In genomic region chr1:117372863-117373412, GRCh38 we compare ENCODE assay signal across 26 cellular contexts. TPM values are rescaled to one million over a fixed set of nuclear protein-coding genes. Genes with fewer than 3 reads are reported as not detected.
A peak's percentile ranks its signal among the peaks of the same experiment; 100 is the strongest.
DNase-seq lines count a peak whose midpoint lies in the region; ATAC-seq, FAIRE-seq and TF ChIP-seq lines count a peak whose summit lies in the region.
"Had no signal": no experiment of that assay in that cellular context is flagged by ENCODE, and none has a peak within 500 bp of the region (broad histone marks: within the 10 kb centered on the region; RNA-seq: fewer than 3 reads in every experiment).

No MANE protein-coding gene starts in this region.

- RAD21 ChIA-PET in GM12878 (lab: Charles Lee; ENCODE audit: unreplicated experiment) = interaction anchor here (1.2 kb wide), 2 partner anchors 10 to 33 kb away, joined by 3 read pairs; no protein-coding TSS in a partner anchor

- H3K18ac ChIP-seq in IMR-90 (ENCODE audit: low read depth, low read length) = no peak overlapping the region

- no peaks in the 10 kb centered on the region for H3K36me3 ChIP-seq in IMR-90 (ENCODE audit: control insufficient read depth, insufficient read depth, low read length)
- no peaks in the 10 kb centered on the region for H3K36me3 ChIP-seq in GM12878 (ENCODE audit: control insufficient read depth in 2 of 2, insufficient read depth in 2 of 2, low read length in 1 of 2)
- H3K36me3 ChIP-seq: brain microvascular endothelial cell, neutrophil, prostate gland, sigmoid colon, tibial artery had no signal

- no peak overlapping the region for H2BK15ac ChIP-seq in IMR-90 (ENCODE audit: low read depth, low read length)

- H3K4me1 Mint-ChIP-seq in neural crest cell = peaks cover 45% of the 10 kb centered on the region
- peaks cover 60% of the 10 kb centered on the region for H3K4me1 Mint-ChIP-seq in activated T-helper 1 cell treated with anti-CD3 and anti-CD28 coated beads, Interleukin-12 subunit alpha, Interleukin-12 subunit beta, Interleukin-2, Interleukin-4 antibody, amounts not matched to agents 30 ng/mL and 10 ng/mL and 1 ng/mL, durations not matched to agents 14 hours and 24 hours and 36 hours (ENCODE audit: low read depth)

- no peak overlapping the region for H4K91ac ChIP-seq in IMR-90 (ENCODE audit: insufficient read depth, low read depth, low read length)

- H3K4me1 ChIP-seq in IMR-90 (ENCODE audit: control insufficient read depth, insufficient read depth, low read length) (peaks cover 2% of the 10 kb centered on the region; the same call in 1 of the 2 replicates), GM12878 (ENCODE audit: control insufficient read depth, insufficient read depth, low read length) (no peaks in the 10 kb centered on the region)
- H3K4me1 ChIP-seq: prostate gland had no signal

- ATAC-seq in IMR-90 (ENCODE audit: low read depth) (no peak), GM12878 (peak; percentile 12; the same call in 2 of the 3 replicates)
- ATAC-seq: activated naive CD8-positive, alpha-beta T cell treated with anti-CD3 and anti-CD28 coated beads, Interleukin-2, amount 50 U/mL, for 24 hours; HCT116; stimulated activated naive CD8-positive, alpha-beta T cell treated with anti-CD3 and anti-CD28 coated beads, Interleukin-15, amount 100 ng/mL, for 72 hours had no signal

- no peaks in the 10 kb centered on the region for H3K27me3 Mint-ChIP-seq in neural crest cell (ENCODE audit: low read depth)
- H3K27me3 Mint-ChIP-seq in activated T-helper 1 cell treated with anti-CD3 and anti-CD28 coated beads, Interleukin-12 subunit alpha, Interleukin-12 subunit beta, Interleukin-2, Interleukin-4 antibody, amounts not matched to agents 30 ng/mL and 10 ng/mL and 1 ng/mL, durations not matched to agents 14 hours and 24 hours and 36 hours (ENCODE audit: insufficient read depth) = no peaks in the 10 kb centered on the region
- H3K27me3 Mint-ChIP-seq: activated naive CD8-positive, alpha-beta T cell treated with anti-CD3 and anti-CD28 coated beads, Interleukin-2, amount 50 U/mL, for 24 hours; stimulated activated naive CD8-positive, alpha-beta T cell treated with anti-CD3 and anti-CD28 coated beads, Interleukin-15, amount 100 ng/mL, for 72 hours had no signal

- no peak overlapping the region for H3K14ac ChIP-seq in IMR-90 (replicated peaks; ENCODE audit: low read depth, low read length)

- TF ChIP-seq RAD21 in IMR-90 (IDR thresholded peaks at IDR 0.05; ENCODE audit: low read length) (no peak), GM12878 (IDR thresholded peaks at IDR 0.05; ENCODE audit: insufficient read depth, low read depth, low read length) (no peak)

- H3K36me3 Mint-ChIP-seq in neural crest cell (ENCODE audit: low read depth) = peaks cover 3% of the 10 kb centered on the region
- peaks cover 3% of the 10 kb centered on the region for H3K36me3 Mint-ChIP-seq in activated T-helper 1 cell treated with anti-CD3 and anti-CD28 coated beads, Interleukin-12 subunit alpha, Interleukin-12 subunit beta, Interleukin-2, Interleukin-4 antibody, amounts not matched to agents 30 ng/mL and 10 ng/mL and 1 ng/mL, durations not matched to agents 14 hours and 24 hours and 36 hours (ENCODE audit: low read depth)

- POLR2A ChIA-PET in IMR-90 (lab: Charles Lee; ENCODE audit: unreplicated experiment) (no interaction called here), GM12878 (lab: Charles Lee) (no interaction called here)

- in situ Hi-C loops in IMR-90 (cut with MboI; ENCODE audit: low sequenced_read_pairs) (loop anchor here (25.0 kb wide), 1 partner anchor 389 kb away; no protein-coding TSS in a partner anchor), GM12878 (cut with MboI) (no loop called here)

- H3K79me2 ChIP-seq in GM12878 (ENCODE audit: control insufficient read depth, insufficient read depth, low read length) = peaks cover 84% of the 10 kb centered on the region

- CTCF ChIA-PET in IMR-90 (lab: Yijun Ruan, JAX) = interaction anchor here (0.7 kb wide), 1 partner anchor 61 kb away, joined by 4 read pairs; no protein-coding TSS in a partner anchor
- CTCF ChIA-PET in GM12878 (lab: Yijun Ruan, JAX) = interaction anchor here (1.8 kb wide), 1 partner anchor 14 kb away, joined by 8 read pairs; no protein-coding TSS in a partner anchor

- H3K56ac ChIP-seq in IMR-90 (ENCODE audit: extremely low read depth, insufficient read depth, low read length) = no peak overlapping the region

- H4K8ac ChIP-seq in IMR-90 (ENCODE audit: low read depth in 2 of 2, low read length in 2 of 2) = no peak overlapping the region

- H2AFZ ChIP-seq in IMR-90 (replicated peaks; ENCODE audit: low read length, poor library complexity) (no peak overlapping the region), GM12878 (ENCODE audit: control insufficient read depth, low read depth, low read length) (no peak overlapping the region)

- no peak overlapping the region for H2BK20ac ChIP-seq in IMR-90 (ENCODE audit: low read depth, low read length)

- TF ChIP-seq EP300 in GM12878 (IDR thresholded peaks at IDR 0.05; ENCODE audit: borderline replicate concordance in 1 of 2, control insufficient read depth in 1 of 2, low read depth in 2 of 2, low read length in 2 of 2) = no peak

- no peaks in the 10 kb centered on the region for H3K9me3 Mint-ChIP-seq in neural crest cell
- H3K9me3 Mint-ChIP-seq in activated T-helper 1 cell treated with anti-CD3 and anti-CD28 coated beads, Interleukin-12 subunit alpha, Interleukin-12 subunit beta, Interleukin-2, Interleukin-4 antibody, amounts not matched to agents 30 ng/mL and 10 ng/mL and 1 ng/mL, durations not matched to agents 14 hours and 24 hours and 36 hours = no peaks in the 10 kb centered on the region
- H3K9me3 Mint-ChIP-seq: activated naive CD8-positive, alpha-beta T cell treated with anti-CD3 and anti-CD28 coated beads, Interleukin-2, amount 50 U/mL, for 24 hours; endodermal cell; stimulated activated naive CD8-positive, alpha-beta T cell treated with anti-CD3 and anti-CD28 coated beads, Interleukin-15, amount 100 ng/mL, for 72 hours had no signal

- H3K4me3 ChIP-seq in IMR-90 (ENCODE audit: insufficient read depth, low read depth, low read length) = no peak overlapping the region
- 0 out of 2 replicates have a peak overlapping the region, but pooled peaks have one; percentile 3 for H3K4me3 ChIP-seq in GM12878
- H3K4me3 ChIP-seq: coronary artery, prostate gland, sigmoid colon, tibial artery had no signal

- WGBS in IMR-90 (ENCODE audit: extremely low coverage in 2 of 2, insufficient read length in 1 of 2), 2 experiments = no CpG with 5 or more reads among the region's 5 CpGs
- WGBS in GM12878 (ENCODE audit: insufficient coverage, insufficient replicate concordance, low lambda C conversion rate, missing lambda C conversion rate) = 98% methylated on average over 5 of the region's 5 CpGs

- H3K9me3 ChIP-seq in IMR-90 (ENCODE audit: control insufficient read depth, insufficient read depth, low read length) (no peaks in the 10 kb centered on the region), GM12878 (replicated peaks; ENCODE audit: control insufficient read depth, insufficient read depth, low read length) (peaks cover 5% of the 10 kb centered on the region; the same call in 2 of the 3 replicates)
- H3K9me3 ChIP-seq: neutrophil, prostate gland, sigmoid colon, tibial artery had no signal

- H2AK9ac ChIP-seq in IMR-90 (replicated peaks; ENCODE audit: low read depth, low read length, poor library complexity) = no peak overlapping the region

- H3K27ac Mint-ChIP-seq in neural crest cell (ENCODE audit: unreplicated experiment) = no peak overlapping the region
- H3K27ac Mint-ChIP-seq in activated T-helper 1 cell treated with anti-CD3 and anti-CD28 coated beads, Interleukin-12 subunit alpha, Interleukin-12 subunit beta, Interleukin-2, Interleukin-4 antibody, amounts not matched to agents 30 ng/mL and 10 ng/mL and 1 ng/mL, durations not matched to agents 14 hours and 24 hours and 36 hours = no peak overlapping the region
- H3K27ac Mint-ChIP-seq: activated naive CD8-positive, alpha-beta T cell treated with anti-CD3 and anti-CD28 coated beads, Interleukin-2, amount 50 U/mL, for 24 hours; stimulated activated naive CD8-positive, alpha-beta T cell treated with anti-CD3 and anti-CD28 coated beads, Interleukin-15, amount 100 ng/mL, for 72 hours had no signal

- no peak overlapping the region for H3K9ac ChIP-seq in IMR-90 (ENCODE audit: low read depth, low read length)
- no peak overlapping the region for H3K9ac ChIP-seq in GM12878 (ENCODE audit: control insufficient read depth, insufficient read depth, low read length)

- FAIRE-seq in GM12878 (lab: Jason Lieb, UNC) = no peak

- peak overlapping the region; percentile 21 for H3K4me3 Mint-ChIP-seq in neural crest cell
- no peak overlapping the region for H3K4me3 Mint-ChIP-seq in activated T-helper 1 cell treated with anti-CD3 and anti-CD28 coated beads, Interleukin-12 subunit alpha, Interleukin-12 subunit beta, Interleukin-2, Interleukin-4 antibody, amounts not matched to agents 30 ng/mL and 10 ng/mL and 1 ng/mL, durations not matched to agents 14 hours and 24 hours and 36 hours
- H3K4me3 Mint-ChIP-seq: activated naive CD8-positive, alpha-beta T cell treated with anti-CD3 and anti-CD28 coated beads, Interleukin-2, amount 50 U/mL, for 24 hours; endodermal cell; stimulated activated naive CD8-positive, alpha-beta T cell treated with anti-CD3 and anti-CD28 coated beads, Interleukin-15, amount 100 ng/mL, for 72 hours had no signal

- no peak overlapping the region for H3K27ac ChIP-seq in IMR-90 (ENCODE audit: insufficient read depth, low read length)
- H3K27ac ChIP-seq in GM12878 (ENCODE audit: control insufficient read depth, insufficient read depth) = no peak overlapping the region
- H3K27ac ChIP-seq: 22Rv1, brain microvascular endothelial cell, coronary artery, neutrophil, prostate gland, sigmoid colon, tibial artery had no signal

- H4K5ac ChIP-seq in IMR-90 (ENCODE audit: low read depth, low read length) = no peak overlapping the region

- peaks cover 3% of the 10 kb centered on the region; the same call in 1 of the 2 replicates for H3K9me1 ChIP-seq in IMR-90 (ENCODE audit: insufficient read depth, low read length)

- dilution Hi-C loops in IMR-90 (cut with HindIII; ENCODE audit: low sequenced_read_pairs, unreplicated experiment) = no loop called here

- SMC1A ChIA-PET in GM12878 (lab: Charles Lee; ENCODE audit: uncharacterized antibody, unreplicated experiment) = interaction anchor here (0.6 to 1.6 kb wide), 4 partner anchors 10 to 324 kb away, joined by 3 read pairs; no protein-coding TSS in a partner anchor

- no peak overlapping the region for H2BK120ac ChIP-seq in IMR-90 (ENCODE audit: low read depth, low read length)

- H3K4me2 ChIP-seq in IMR-90 (ENCODE audit: low read depth, low read length) (no peak overlapping the region), GM12878 (ENCODE audit: control insufficient read depth, insufficient read depth) (0 out of 2 replicates have a peak overlapping the region, but pooled peaks have one; percentile 23)

- peak; percentile 2 for DNase-seq in DMS53 (lab: John Stamatoyannopoulos, UW)
- no peak for DNase-seq in DMS53 treated with DMSO at 0.1 percent for 48 hours (lab: John Stamatoyannopoulos, UW; ENCODE audit: unreplicated experiment)
- peak; percentile 34 for DNase-seq in IMR-90
- no peak for DNase-seq in GM12878 (ENCODE audit: low read depth, low spot score)
- DNase-seq in neural crest cell (ENCODE audit: low read depth, low spot score) = no peak
- DNase-seq in GF-D8 (lab: John Stamatoyannopoulos, UW) = no peak
- no peak for DNase-seq in activated T-helper 1 cell treated with anti-CD3 and anti-CD28 coated beads, Interleukin-12 subunit alpha, Interleukin-12 subunit beta, Interleukin-2, Interleukin-4 antibody, amounts not matched to agents 30 ng/mL and 10 ng/mL and 1 ng/mL, durations not matched to agents 14 hours and 24 hours and 36 hours (ENCODE audit: low spot score)
- DNase-seq in mesenteric fat pad (ENCODE audit: low spot score) = no peak
- DNase-seq: activated naive CD8-positive, alpha-beta T cell treated with anti-CD3 and anti-CD28 coated beads, Interleukin-2, amount 50 U/mL, for 24 hours; brain microvascular endothelial cell; DMS79; endodermal cell; hypothalamus; NCI-H1417; NCI-H2081; NCI-H774; sigmoid colon; stimulated activated CD4-positive, alpha-beta T cell treated with anti-CD3 and anti-CD28 coated beads, Interleukin-15, amount 100 ng/mL, for 24 hours; stimulated activated naive CD8-positive, alpha-beta T cell treated with anti-CD3 and anti-CD28 coated beads, Interleukin-15, amount 100 ng/mL, for 72 hours; T-helper 9 cell; tibial artery had no signal

- H3K27me3 ChIP-seq in IMR-90 (ENCODE audit: control insufficient read depth, insufficient read depth, low read length) (no peaks in the 10 kb centered on the region), GM12878 (replicated peaks in 1 of 2; ENCODE audit: control insufficient read depth in 2 of 2, insufficient read depth in 2 of 2, low read length in 1 of 2) (no peaks in the 10 kb centered on the region)
- H3K27me3 ChIP-seq: brain microvascular endothelial cell, neutrophil, sigmoid colon, tibial artery had no signal

- peak overlapping the region; percentile 24; the same call in 1 of the 2 replicates for H3K23ac ChIP-seq in IMR-90 (ENCODE audit: low read depth, low read length)

- H3K79me1 ChIP-seq in IMR-90 (ENCODE audit: low read depth in 1 of 2, low read length in 2 of 2) = peaks cover 11 to 43% of the 10 kb centered on the region in 2 experiments; a peak in 3 of 4 replicates

- no peak for TF ChIP-seq CTCF in IMR-90 (conservative IDR thresholded peaks at IDR 0.05; ENCODE audit: low read depth, low read length)
- TF ChIP-seq CTCF in GM12878 (IDR thresholded peaks at IDR 0.05 in 2 of 3, conservative IDR thresholded peaks at IDR 0.05 in 1 of 3; ENCODE audit: control insufficient read depth in 2 of 3, extremely low read depth in 1 of 3, insufficient read depth in 1 of 3, low read depth in 3 of 3, low read length in 3 of 3) = no peak
- no peak for TF ChIP-seq CTCF in neural crest cell (conservative IDR thresholded peaks at IDR 0.05)

- TF ChIP-seq POLR2A in IMR-90 (IDR thresholded peaks at IDR 0.05; ENCODE audit: low read depth, low read length) = no peak
- no peak for TF ChIP-seq POLR2A in GM12878 (IDR thresholded peaks at IDR 0.05; ENCODE audit: low read depth, low read length)

- no peak overlapping the region for H2BK5ac ChIP-seq in IMR-90 (ENCODE audit: low read depth, low read length, poor library complexity, severe bottlenecking)

- BruUV-seq in IMR-90 (replicated peaks; lab: Mats Ljungman, UMichigan) (no TSS peak), GM12878 (replicated peaks; lab: Mats Ljungman, UMichigan) (no TSS peak)

- no peak overlapping the region for H2AK5ac ChIP-seq in IMR-90 (ENCODE audit: low read depth, low read length)

- peaks cover 41% of the 10 kb centered on the region for H4K20me1 ChIP-seq in IMR-90 (ENCODE audit: insufficient read depth, low read length)
- no peaks in the 10 kb centered on the region for H4K20me1 ChIP-seq in GM12878 (ENCODE audit: control insufficient read depth, insufficient read depth)

- intact Hi-C loops in IMR-90 (cut with micrococcal nuclease) (no loop called here), GM12878 (cut with micrococcal nuclease; ENCODE audit: unreplicated experiment) (no loop called here)
- intact Hi-C loops in activated T-helper 1 cell treated with anti-CD3 and anti-CD28 coated beads, Interleukin-12 subunit alpha, Interleukin-12 subunit beta, Interleukin-2, Interleukin-4 antibody, amounts not matched to agents 30 ng/mL and 10 ng/mL and 1 ng/mL, durations not matched to agents 14 hours and 24 hours and 36 hours (cut with micrococcal nuclease) = no loop called here

- H3K4ac ChIP-seq in IMR-90 (ENCODE audit: low read depth, low read length) = no peak overlapping the region

RNA-seq across cellular contexts. Expression of gene MAN1A2, which starts 5.7 kb away (rescaled TPM):
- total RNA-seq in IMR-90 (2012; rRNA removed) = 29.4 and 60.8 TPM in 2 replicates
- 12.0 and 12.4 TPM in 2 replicates for polyA plus RNA-seq in IMR-90 (2012; rRNA removed)
- polyA plus RNA-seq in IMR-90 (2012; cell fraction: cytosol; rRNA removed) = 2.2 and 7.9 TPM in 2 replicates
- 0.72 and 9.7 TPM in 2 replicates for polyA plus RNA-seq in IMR-90 (2012; cell fraction: nucleus; rRNA removed; ENCODE audit: low replicate concordance)
- 142 and 145 TPM in 2 replicates for total RNA-seq in GM12878 (2013; cell fraction: nucleolus; rRNA removed)
- total RNA-seq in GM12878 (2014; rRNA removed) = 15.0 and 20.5 TPM in 2 replicates
- total RNA-seq in GM12878 (2014; rRNA removed; fragmentation: Illumina TruSeq; extraction: Trizol) = 22.6 and 23.0 TPM in 2 replicates
- total RNA-seq in GM12878 (2021) = 20.6 and 21.3 TPM in 2 replicates
- polyA plus RNA-seq in GM12878 (2011; ENCODE audit: low read depth) = 4.4 TPM
- polyA plus RNA-seq in GM12878 (2011; rRNA removed) = 23.6 and 28.6 TPM in 2 replicates
- polyA plus RNA-seq in GM12878 (2011; cell fraction: cytosol; rRNA removed) = 8.2 and 9.4 TPM in 2 replicates
- polyA plus RNA-seq in GM12878 (2011; cell fraction: nucleus; rRNA removed) = 18.7 and 20.5 TPM in 2 replicates
- 8.9 and 9.4 TPM in 2 replicates for polyA plus RNA-seq in GM12878 (2012)
- polyA plus RNA-seq in GM12878 (2014; fragmentation: Illumina TruSeq; extraction: Trizol) = 14.9 and 19.2 TPM in 2 replicates
- polyA plus RNA-seq in GM12878 (2014; fragmentation: Nextera tagmentation; extraction: Ambion mirVana) = 1 to 10 TPM; 2.8 to 3.2 TPM
- polyA plus RNA-seq in GM12878 (2014; rRNA removed) = 7.2 and 9.0 TPM in 2 replicates
- polyA plus RNA-seq in GM12878 (2016; fragmentation: Nextera tagmentation; extraction: Ambion mirVana) = 10 to 100 TPM; 17.0 to 21.9 TPM
- 43.7 and 53.9 TPM in 2 replicates for polyA minus RNA-seq in GM12878 (2011; rRNA and poly(A)+ RNA removed)
- polyA minus RNA-seq in GM12878 (2011; cell fraction: cytosol; rRNA and poly(A)+ RNA removed) = 7.8 and 9.9 TPM in 2 replicates
- polyA minus RNA-seq in GM12878 (2011; cell fraction: nucleus; rRNA and poly(A)+ RNA removed) = 36.4 and 51.0 TPM in 2 replicates
- 39.4 and 44.7 TPM in 2 replicates for total RNA-seq in neural crest cell
- total RNA-seq in activated T-helper 1 cell treated with anti-CD3 and anti-CD28 coated beads, Interleukin-12 subunit alpha, Interleukin-12 subunit beta, Interleukin-2, Interleukin-4 antibody, amounts not matched to agents 30 ng/mL and 10 ng/mL and 1 ng/mL, durations not matched to agents 14 hours and 24 hours and 36 hours = 30.1 and 32.5 TPM in 2 replicates
- 40.9 TPM for total RNA-seq in mesenteric fat pad

Comparison
In these comparisons a context has a peak if more than half of its experiments do, and no peak if none do; other contexts are left out.
1. DNase-seq: peak in DMS53 (single experiment) and IMR-90 (single experiment); none in DMS53 treated with DMSO at 0.1 percent for 48 hours (single experiment), GM12878 (single experiment), neural crest cell (single experiment), GF-D8 (single experiment), activated T-helper 1 cell treated with anti-CD3 and anti-CD28 coated beads, Interleukin-12 subunit alpha, Interleukin-12 subunit beta, Interleukin-2, Interleukin-4 antibody, amounts not matched to agents 30 ng/mL and 10 ng/mL and 1 ng/mL, durations not matched to agents 14 hours and 24 hours and 36 hours (single experiment) and mesenteric fat pad (single experiment).